Comparison of ENCODE assay signal across 9 cellular contexts in the genomic region with DNA sequence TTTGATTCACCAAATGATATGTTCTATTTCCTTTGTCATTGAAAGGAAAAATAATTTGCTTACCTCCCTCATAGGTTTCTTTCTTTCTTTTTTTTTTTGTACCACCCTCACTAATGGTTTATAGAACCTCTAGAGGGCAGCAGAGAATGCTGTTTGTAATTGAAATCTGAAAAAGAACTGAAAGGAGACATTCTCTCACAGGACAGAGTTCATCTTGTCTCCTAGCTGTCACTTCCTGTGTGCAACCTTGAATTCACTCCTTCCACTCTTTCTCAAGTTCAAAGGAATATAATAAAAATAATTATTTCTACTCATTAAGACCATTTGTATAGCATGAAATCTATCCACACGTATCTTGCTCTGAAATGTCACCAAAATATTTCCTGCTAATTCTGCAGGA. TPM values are rescaled to one million over a fixed set of nuclear protein-coding genes. Genes with fewer than 3 reads are reported as not detected.
DNase-seq lines count a peak whose midpoint lies in the region; ATAC-seq and TF ChIP-seq lines count a peak whose summit lies in the region.
"Had no signal": no experiment of that assay in that cellular context is flagged by ENCODE, and none has a peak within 500 bp of the region (broad histone marks: within the 10 kb centered on the region; RNA-seq: fewer than 3 reads in every experiment).

No MANE protein-coding gene starts in this region.

- H3K4me1 ChIP-seq in adrenal gland (replicated peaks in 1 of 2) (no peaks in the 10 kb centered on the region), right cardiac atrium (ENCODE audit: control insufficient read depth, insufficient read depth, low read length) (no peaks in the 10 kb centered on the region), skeletal muscle satellite cell (ENCODE audit: control insufficient read depth, insufficient read depth, low read length) (peaks cover 19% of the 10 kb centered on the region)

- H3K36me3 ChIP-seq in adrenal gland (replicated peaks in 1 of 2) (no peaks in the 10 kb centered on the region), skeletal muscle satellite cell (ENCODE audit: insufficient read depth, low read length) (no peaks in the 10 kb centered on the region)

- ATAC-seq in GM19438 (IDR thresholded peaks at IDR 0.05; ENCODE audit: low read depth, unreplicated experiment) (peak; percentile 94), HG03342 (IDR thresholded peaks at IDR 0.05; ENCODE audit: unreplicated experiment) (peak; percentile 99), right cardiac atrium (peak; percentile 64 to 74)

- DNase-seq in Daoy (ENCODE audit: low read depth) (peak; percentile 37), NCI-H226 (peak; percentile 53), adrenal gland (peak in 3 of 7 donors; percentile 28 to 32 (median 31)), right cardiac atrium (no peak), UCSD-AML1 (lab: John Stamatoyannopoulos, UW; ENCODE audit: unreplicated experiment) (no peak)

- H3K27ac ChIP-seq in adrenal gland (no peak overlapping the region), right cardiac atrium (ENCODE audit: low read length) (no peak overlapping the region)

- H3K9me3 ChIP-seq in adrenal gland (replicated peaks in 1 of 3) (no peaks in the 10 kb centered on the region), right cardiac atrium (ENCODE audit: control insufficient read depth, low read length) (no peaks in the 10 kb centered on the region), skeletal muscle satellite cell (replicated peaks; ENCODE audit: low read length) (no peaks in the 10 kb centered on the region)

- peak overlapping the region; percentile 35 for H3K4me2 ChIP-seq in skeletal muscle satellite cell (ENCODE audit: low read length)

- no peak overlapping the region for H3K4me3 ChIP-seq in adrenal gland
- H3K4me3 ChIP-seq in right cardiac atrium (ENCODE audit: low read length) = no peak overlapping the region
- H3K4me3 ChIP-seq in skeletal muscle satellite cell (ENCODE audit: low read length) = no peak overlapping the region

- WGBS in adrenal gland, 4 donors = 51 to 74% (median 54%) methylated on average over 1 of the region's 1 CpG
- WGBS in right cardiac atrium = 84% methylated on average over 1 of the region's 1 CpG

- H3K27me3 ChIP-seq in adrenal gland (no peaks in the 10 kb centered on the region), right cardiac atrium (ENCODE audit: control insufficient read depth, insufficient read depth) (no peaks in the 10 kb centered on the region), skeletal muscle satellite cell (ENCODE audit: control insufficient read depth, insufficient read depth, low read length) (no peaks in the 10 kb centered on the region)

- no peak for TF ChIP-seq POLR2A in adrenal gland (IDR thresholded peaks at IDR 0.05)

- TF ChIP-seq CTCF in adrenal gland (IDR thresholded peaks at IDR 0.05) = peak; percentile 48 to 87 (median 72)

- H3K9ac ChIP-seq in skeletal muscle satellite cell (ENCODE audit: low read depth, low read length) = no peak overlapping the region

- intact Hi-C loops in adrenal gland (cut with DNase I) = loop anchor here in 1 of 2 donors (5.0 kb wide), 1 partner anchor 142 kb away; the partner anchor contains the start of gene CTSO
- intact Hi-C loops in right cardiac atrium (cut with DNase I) = loop anchor here in 2 of 4 donors (5.0 kb wide), 1 partner anchor 142 kb away; the partner anchor contains the start of gene CTSO (in 2 of the 2)

RNA-seq across cellular contexts. Expression of gene GUCY1B1, which starts 51.0 kb away (rescaled TPM):
- total RNA-seq in Daoy (2014; rRNA removed; shearing (Covaris generic)) = 2.6 and 3.1 TPM in 2 replicates
- 1 to 10 TPM in 7 of 8 donors, under 1 TPM in 1; 0.87 to 5.1 (median 2.5) TPM for total RNA-seq in adrenal gland
- 10 to 100 TPM in 1 of 3 donors, 1 to 10 TPM in 2; 4.3 to 11.6 (median 4.4) TPM for polyA plus RNA-seq in adrenal gland
- total RNA-seq in right cardiac atrium = 10 to 100 TPM in 1 of 4 donors, 1 to 10 TPM in 3; 8.0 to 12.9 (median 9.3) TPM
- 7.5 TPM for polyA plus RNA-seq in right cardiac atrium
- 0.66 and 1.0 TPM in 2 replicates for total RNA-seq in skeletal muscle satellite cell (2012; rRNA removed)

RNA-seq across cellular contexts. Expression of gene ASIC5, which starts 56.2 kb away (rescaled TPM):
- not detected in 2 replicates for total RNA-seq in Daoy (2014; rRNA removed; shearing (Covaris generic))
- total RNA-seq in adrenal gland (not detected), right cardiac atrium (not detected)
- polyA plus RNA-seq in adrenal gland (not detected), right cardiac atrium (not detected)
- not detected in 2 replicates for total RNA-seq in skeletal muscle satellite cell (2012; rRNA removed)
- polyA plus RNA-seq: thymus had no signal

Comparison
In these comparisons a context has a peak if more than half of its experiments do, and no peak if none do; other contexts are left out.
1. DNase-seq: peak in Daoy (single experiment) and NCI-H226 (single experiment); none in right cardiac atrium (0 of 3) and UCSD-AML1 (single experiment).
2. Peak in every context shown above with its lines, with median percentiles within 50 percentile points of each other: ATAC-seq.